Comparison of ENCODE assay signal across 9 cellular contexts in genomic region chr10:28996345-28996744, GRCh38.
"Had no signal": no experiment of that assay in that cellular context is flagged by ENCODE, and none has a peak within 500 bp of the region (broad histone marks: within the 10 kb centered on the region; RNA-seq: fewer than 3 reads in every experiment).

No MANE protein-coding gene starts in this region.

- H3K27ac Mint-ChIP-seq: GM23338, H9, HFFc6 had no signal

- DNase-seq: GM23248, GOT3, H7, H9, HCEC 1CT, HFFc6 had no signal

- H3K9me3 ChIP-seq: HAP-1 had no signal

- ATAC-seq: GM23338, HCT116 had no signal

- H3K9me3 Mint-ChIP-seq: GM23338, HFFc6 had no signal

- H3K4me3 Mint-ChIP-seq: GM23338, H9, HFFc6 had no signal
